In genomic region chr1:9388628-9389184, GRCh38 we compare ENCODE assay signal across 12 cellular contexts.
DNase-seq lines count a peak whose midpoint lies in the region; ATAC-seq, FAIRE-seq and TF ChIP-seq lines count a peak whose summit lies in the region.
"Had no signal": no experiment of that assay in that cellular context is flagged by ENCODE, and none has a peak within 500 bp of the region (broad histone marks: within the 10 kb centered on the region; RNA-seq: fewer than 3 reads in every experiment).

No MANE protein-coding gene starts in this region.

- H3K18ac ChIP-seq in mesenchymal stem cell (ENCODE audit: low read depth in 1 of 2, low read length in 2 of 2), result peak overlapping the region; percentile 47 to 87

- H3K27me3 Mint-ChIP-seq in activated T-cell treated with anti-CD3 and anti-CD28 coated beads, Interleukin-2, amount 50 U/mL, for 4 hours (ENCODE audit: low read depth), result peaks cover 7% of the 10 kb centered on the region

- no peak for FAIRE-seq in A549 (lab: Jason Lieb, UNC)
- FAIRE-seq in HTR-8/SVneo (lab: Jason Lieb, UNC), result no peak
- FAIRE-seq: islet of Langerhans had no signal

- H3K4me2 ChIP-seq in A549 (peak overlapping the region; percentile 55), mesenchymal stem cell (ENCODE audit: low read length, poor library complexity, severe bottlenecking) (no peak overlapping the region)

- peak overlapping the region; percentile 95 for H2BK120ac ChIP-seq in mesenchymal stem cell (ENCODE audit: low read depth, low read length)

- in situ Hi-C loops in astrocyte of the spinal cord (cut with HindIII; ENCODE audit: low sequenced_read_pairs), result no loop called here

- H3K23ac ChIP-seq in mesenchymal stem cell (ENCODE audit: low read length in 2 of 2), result no peak overlapping the region

- CTCF ChIA-PET in A549 (lab: Yijun Ruan, JAX), result interaction anchor here (1.0 to 1.7 kb wide), 3 partner anchors 25 to 121 kb away, joined by 3 to 6 read pairs (median 3); no protein-coding TSS in a partner anchor

- H3K27me3 ChIP-seq in mesenchymal stem cell (ENCODE audit: control insufficient read depth in 1 of 2, insufficient read depth in 1 of 2, low read length in 2 of 2), result peaks cover 3 to 25% of the 10 kb centered on the region in 2 experiments

- no peak for TF ChIP-seq POLR2A in A549 (IDR thresholded peaks at IDR 0.05; ENCODE audit: low read length)

- peak; percentile 74 to 83; a peak in 5 of 6 replicates for ATAC-seq in A549
- no peak for ATAC-seq in activated T-cell treated with anti-CD3 and anti-CD28 coated beads, Interleukin-2, amount 50 U/mL, for 4 hours

- TF ChIP-seq RAD21 in A549 (conservative IDR thresholded peaks at IDR 0.05 in 1 of 2, IDR thresholded peaks at IDR 0.05 in 1 of 2), result no peak

- H3K4me3 ChIP-seq in A549 (no peak overlapping the region), astrocyte of the spinal cord (ENCODE audit: low read depth, low read length) (no peak overlapping the region), mesenchymal stem cell (ENCODE audit: insufficient read depth in 1 of 2, low read depth in 1 of 2, low read length in 2 of 2) (no peak overlapping the region)

- peak overlapping the region; percentile 62 to 91 for H3K27ac ChIP-seq in A549
- no peak overlapping the region for H3K27ac ChIP-seq in mesenchymal stem cell (ENCODE audit: low read length, poor library complexity, severe bottlenecking)

- no peak overlapping the region for H2BK5ac ChIP-seq in mesenchymal stem cell (ENCODE audit: low read depth, low read length, poor library complexity, severe bottlenecking)

- no peak overlapping the region for H2AFZ ChIP-seq in mesenchymal stem cell (ENCODE audit: low read depth, low read length)

- H4K8ac ChIP-seq in mesenchymal stem cell (ENCODE audit: low read length), result peak overlapping the region; percentile 5

- H3K4me3 Mint-ChIP-seq in activated T-cell treated with anti-CD3 and anti-CD28 coated beads, Interleukin-2, amount 50 U/mL, for 4 hours, result no peak overlapping the region

- no peak for TF ChIP-seq CTCF in A549 (IDR thresholded peaks at IDR 0.05)
- no peak for TF ChIP-seq CTCF in astrocyte of the spinal cord (IDR thresholded peaks at IDR 0.05; ENCODE audit: low read depth, low read length)

- peak overlapping the region; percentile 40 for H2AK5ac ChIP-seq in mesenchymal stem cell (ENCODE audit: low read length, severe bottlenecking)

- H3K4me1 Mint-ChIP-seq in activated T-cell treated with anti-CD3 and anti-CD28 coated beads, Interleukin-2, amount 50 U/mL, for 4 hours (ENCODE audit: low read depth), result peaks cover 5% of the 10 kb centered on the region

- no peaks in the 10 kb centered on the region for H3K9me3 Mint-ChIP-seq in activated T-cell treated with anti-CD3 and anti-CD28 coated beads, Interleukin-2, amount 50 U/mL, for 4 hours
- H3K9me3 Mint-ChIP-seq: activated T-helper 2 cell treated with anti-CD3 and anti-CD28 coated beads, Interferon-gamma antibody, Interleukin-2, Interleukin-4, amounts not matched to agents 10 μg/mL and 5 μg/mL and 100 μg/mL, durations not matched to agents 14 hours and 24 hours and 36 hours had no signal

- peak overlapping the region; percentile 93 for H2BK15ac ChIP-seq in mesenchymal stem cell (ENCODE audit: low read depth, poor library complexity, severe bottlenecking)

- DNase-seq in A549 (ENCODE audit: low read depth in 1 of 2, low spot score in 1 of 2) (peak; percentile 49 to 69), HTR-8/SVneo (ENCODE audit: insufficient read length, low spot score) (peak; percentile 81), astrocyte of the spinal cord (ENCODE audit: low read depth, low spot score) (peak; percentile 52), mesenchymal stem cell (peak; percentile 81), DMS114 treated with DMSO at 0.1 percent for 48 hours (lab: John Stamatoyannopoulos, UW; ENCODE audit: unreplicated experiment) (no peak), middle frontal gyrus (ENCODE audit: extremely low spot score, low spot score) (no peak)
- no peak for DNase-seq in activated T-cell treated with anti-CD3 and anti-CD28 coated beads, Interleukin-2, amount 50 U/mL, for 4 hours
- no peak for DNase-seq in stimulated activated naive CD4-positive, alpha-beta T cell (lab: John Stamatoyannopoulos, UW)
- DNase-seq: effector CD8-positive, alpha-beta T cell; NCI-H1092 treated with DMSO at 0.1 percent for 48 hours had no signal

- POLR2A ChIA-PET in A549 (lab: Yijun Ruan, JAX), result interaction anchor here (0.6 kb wide), 2 partner anchors 68 to 98 kb away, joined by 3 read pairs; no protein-coding TSS in a partner anchor

- H3K4ac ChIP-seq in mesenchymal stem cell (ENCODE audit: low read depth in 1 of 2, low read length in 2 of 2), result peak overlapping the region; percentile 2 to 85

- no peaks in the 10 kb centered on the region for H3K36me3 Mint-ChIP-seq in activated T-cell treated with anti-CD3 and anti-CD28 coated beads, Interleukin-2, amount 50 U/mL, for 4 hours (ENCODE audit: insufficient read depth)

- H3K79me1 ChIP-seq in mesenchymal stem cell (replicated peaks; ENCODE audit: low read length, poor library complexity, severe bottlenecking), result no peaks in the 10 kb centered on the region

- H3K9me3 ChIP-seq in A549, result no peaks in the 10 kb centered on the region
- no peaks in the 10 kb centered on the region for H3K9me3 ChIP-seq in mesenchymal stem cell (ENCODE audit: control insufficient read depth, low read length)

- H3K4me1 ChIP-seq in A549 (peaks cover 34% of the 10 kb centered on the region), mesenchymal stem cell (ENCODE audit: control insufficient read depth, insufficient read depth, low read depth, low read length) (peaks cover 21% of the 10 kb centered on the region)

- WGBS in A549 (ENCODE audit: missing lambda C conversion rate), result 29% methylated on average over 4 of the region's 8 CpGs
- WGBS in mesenchymal stem cell, result 29% methylated on average over 6 of the region's 8 CpGs

- H3K36me3 ChIP-seq in mesenchymal stem cell (ENCODE audit: control insufficient read depth in 1 of 2, insufficient read depth in 2 of 2, low read depth in 1 of 2, low read length in 2 of 2), result no peaks in the 10 kb centered on the region

- H3K9ac ChIP-seq in mesenchymal stem cell (ENCODE audit: low read length), result no peak overlapping the region

- H2BK12ac ChIP-seq in mesenchymal stem cell (ENCODE audit: low read length in 2 of 2), result peak overlapping the region; percentile 9 to 87

- H3K14ac ChIP-seq in mesenchymal stem cell (ENCODE audit: low read length in 2 of 2), result no peak overlapping the region

- peak overlapping the region; percentile 95 for H4K91ac ChIP-seq in mesenchymal stem cell (ENCODE audit: low read length)

- TF ChIP-seq EP300 in A549 (IDR thresholded peaks at IDR 0.05), result no peak

TF ChIP-seq in A549, 52 proteins besides CTCF, POLR2A, EP300 and RAD21 (continues in another document):
- TF ChIP-seq BHLHE40 (IDR thresholded peaks at IDR 0.05; ENCODE audit: low read depth, low read length) (no peak), ZSCAN20 (CRISPR knock-in tag; IDR thresholded peaks at IDR 0.05) (no peak), MAFK (IDR thresholded peaks at IDR 0.05; ENCODE audit: partially characterized antibody) (no peak), CBX8 (IDR thresholded peaks at IDR 0.05) (no peak), FOXS1 (CRISPR knock-in tag; IDR thresholded peaks at IDR 0.05) (no peak), HOXB13 (CRISPR knock-in tag; IDR thresholded peaks at IDR 0.05; ENCODE audit: low read depth) (no peak), HDAC2 (IDR thresholded peaks at IDR 0.05) (no peak), REST (IDR thresholded peaks at IDR 0.05) (no peak), TP53 (CRISPR knock-in tag; IDR thresholded peaks at IDR 0.05) (no peak), NR3C1 (IDR thresholded peaks at IDR 0.05) (no peak), ZC3H11A (IDR thresholded peaks at IDR 0.05) (no peak), SMC3 (IDR thresholded peaks at IDR 0.05) (no peak), FOSL2 (IDR thresholded peaks at IDR 0.05) (no peak), FOSL2 (CRISPR knock-in tag; IDR thresholded peaks at IDR 0.05) (peak; percentile 64), GATA3 (IDR thresholded peaks at IDR 0.05; ENCODE audit: borderline replicate concordance) (0 out of 2 replicates have a peak, but pooled peaks have one; percentile 10), NFE2L2 (conservative IDR thresholded peaks at IDR 0.05; ENCODE audit: low read length) (no peak)
- TF ChIP-seq, protein P1, sequence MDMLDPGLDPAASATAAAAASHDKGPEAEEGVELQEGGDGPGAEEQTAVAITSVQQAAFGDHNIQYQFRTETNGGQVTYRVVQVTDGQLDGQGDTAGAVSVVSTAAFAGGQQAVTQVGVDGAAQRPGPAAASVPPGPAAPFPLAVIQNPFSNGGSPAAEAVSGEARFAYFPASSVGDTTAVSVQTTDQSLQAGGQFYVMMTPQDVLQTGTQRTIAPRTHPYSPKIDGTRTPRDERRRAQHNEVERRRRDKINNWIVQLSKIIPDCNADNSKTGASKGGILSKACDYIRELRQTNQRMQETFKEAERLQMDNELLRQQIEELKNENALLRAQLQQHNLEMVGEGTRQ (IDR thresholded peaks at IDR 0.05), result no peak

Comparison
In these comparisons a context has a peak if more than half of its experiments do, and no peak if none do; other contexts are left out.
1. ATAC-seq: peak in A549 (2 of 2); none in activated T-cell treated with anti-CD3 and anti-CD28 coated beads, Interleukin-2, amount 50 U/mL, for 4 hours (0 of 2).
2. DNase-seq: peak in A549 (2 of 2), HTR-8/SVneo (single experiment), astrocyte of the spinal cord (single experiment) and mesenchymal stem cell (single experiment); none in activated T-cell treated with anti-CD3 and anti-CD28 coated beads, Interleukin-2, amount 50 U/mL, for 4 hours (single experiment), stimulated activated naive CD4-positive, alpha-beta T cell (0 of 6), DMS114 treated with DMSO at 0.1 percent for 48 hours (single experiment) and middle frontal gyrus (single experiment).